Comparison of ENCODE assay signal across 11 cellular contexts in the genomic region with DNA sequence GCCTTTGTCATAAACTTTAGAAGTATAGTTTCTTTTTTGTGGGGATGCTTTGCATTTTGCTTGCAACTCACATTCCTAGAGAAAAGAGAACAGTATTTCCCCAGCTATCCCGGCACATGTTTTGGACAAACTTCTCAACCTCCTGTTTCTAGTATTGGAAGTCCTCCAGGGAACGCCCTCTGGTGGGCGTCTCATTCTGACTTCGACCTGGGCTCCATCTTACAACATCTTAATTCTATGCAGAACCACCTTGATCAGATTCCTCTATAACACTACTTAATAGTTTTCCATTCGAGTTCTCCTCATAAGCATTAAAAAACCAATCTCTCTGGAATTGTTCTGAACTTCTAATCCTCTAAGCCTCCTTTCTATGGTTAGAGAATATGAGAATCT.
A peak's percentile ranks its signal among the peaks of the same experiment; 100 is the strongest.
DNase-seq lines count a peak whose midpoint lies in the region; ATAC-seq, FAIRE-seq and TF ChIP-seq lines count a peak whose summit lies in the region.
"Had no signal": no experiment of that assay in that cellular context is flagged by ENCODE, and none has a peak within 500 bp of the region (broad histone marks: within the 10 kb centered on the region; RNA-seq: fewer than 3 reads in every experiment).

No MANE protein-coding gene starts in this region.

- no peak for ATAC-seq in HG03439 (IDR thresholded peaks at IDR 0.05; ENCODE audit: unreplicated experiment)
- ATAC-seq: upper lobe of right lung had no signal

- no peak for FAIRE-seq in kidney (lab: Jason Lieb, UNC)

- H3K4me3 ChIP-seq in H7 (ENCODE audit: insufficient read depth, low read depth, low read length) (no peak overlapping the region), kidney (ENCODE audit: low read length in 2 of 2) (no peak overlapping the region)
- no peak overlapping the region for H3K4me3 ChIP-seq in effector memory CD4-positive, alpha-beta T cell (ENCODE audit: insufficient read depth, low read depth, low read length, poor library complexity, severe bottlenecking)
- H3K4me3 ChIP-seq: upper lobe of right lung had no signal

- DNase-seq in H7 (peak; percentile 32), RPMI8226 (peak; percentile 10), iPS DF 4.7 (ENCODE audit: extremely low read depth, low spot score) (peak; percentile 28), NCI-H1436 treated with DMSO at 0.1 percent for 48 hours (lab: John Stamatoyannopoulos, UW) (no peak), kidney (no peak)
- no peak for DNase-seq in effector memory CD4-positive, alpha-beta T cell
- DNase-seq: activated effector memory CD4-positive, alpha-beta T cell treated with anti-CD3 and anti-CD28 coated beads, Interleukin-2, amount 50 U/mL, for 16 hours; occipital lobe; upper lobe of right lung had no signal

- intact Hi-C loops in kidney (cut with DNase I) = no loop called here

- H3K27ac ChIP-seq in C4-2B (no peak overlapping the region), kidney (ENCODE audit: low read depth in 2 of 2, low read length in 2 of 2) (no peak overlapping the region)
- no peak overlapping the region for H3K27ac ChIP-seq in effector memory CD4-positive, alpha-beta T cell (ENCODE audit: insufficient read depth, low read length, poor library complexity, severe bottlenecking)
- H3K27ac ChIP-seq: upper lobe of right lung had no signal

- no peaks in the 10 kb centered on the region for H3K36me3 ChIP-seq in H7 (replicated peaks; ENCODE audit: control insufficient read depth, insufficient read depth, low read length)
- H3K36me3 ChIP-seq in effector memory CD4-positive, alpha-beta T cell (ENCODE audit: control insufficient read depth, insufficient read depth, low read length) = no peaks in the 10 kb centered on the region
- no peaks in the 10 kb centered on the region for H3K36me3 ChIP-seq in kidney (ENCODE audit: control insufficient read depth in 1 of 2, insufficient read depth in 2 of 2, low read length in 2 of 2)
- H3K36me3 ChIP-seq: upper lobe of right lung had no signal

- H3K27me3 ChIP-seq in H7 (ENCODE audit: control insufficient read depth, insufficient read depth, low read length) = no peaks in the 10 kb centered on the region
- H3K27me3 ChIP-seq in effector memory CD4-positive, alpha-beta T cell (replicated peaks; ENCODE audit: control insufficient read depth, insufficient read depth, low read length, poor library complexity, severe bottlenecking) = no peaks in the 10 kb centered on the region
- H3K27me3 ChIP-seq: upper lobe of right lung had no signal

- TF ChIP-seq CTCF in C4-2B (conservative IDR thresholded peaks at IDR 0.05) = 0 out of 2 replicates have a peak, but pooled peaks have one; percentile 19
- no peak for TF ChIP-seq CTCF in kidney (IDR thresholded peaks at IDR 0.05; ENCODE audit: borderline replicate concordance, extremely low read depth, insufficient read depth)

- no peaks in the 10 kb centered on the region for H3K4me1 ChIP-seq in effector memory CD4-positive, alpha-beta T cell (ENCODE audit: control insufficient read depth, insufficient read depth, low read length, poor library complexity, severe bottlenecking)
- H3K4me1 ChIP-seq in kidney (ENCODE audit: control insufficient read depth in 1 of 2, insufficient read depth in 1 of 2, low read depth in 1 of 2, low read length in 2 of 2) = peaks cover 4 to 11% of the 10 kb centered on the region in 2 donors
- H3K4me1 ChIP-seq: upper lobe of right lung had no signal

- H3K9ac ChIP-seq in kidney (ENCODE audit: low read length in 2 of 2) = no peak overlapping the region

- H3K9me3 ChIP-seq in effector memory CD4-positive, alpha-beta T cell (ENCODE audit: control insufficient read depth, low read length) = no peaks in the 10 kb centered on the region
- H3K9me3 ChIP-seq in kidney (ENCODE audit: control insufficient read depth in 1 of 2, low read length in 2 of 2) = no peaks in the 10 kb centered on the region
- H3K9me3 ChIP-seq: upper lobe of right lung had no signal

Comparison
In these comparisons a context has a peak if more than half of its experiments do, and no peak if none do; other contexts are left out.
1. DNase-seq: peak in H7 (single experiment), RPMI8226 (single experiment) and iPS DF 4.7 (single experiment); none in NCI-H1436 treated with DMSO at 0.1 percent for 48 hours (single experiment), effector memory CD4-positive, alpha-beta T cell (0 of 3) and kidney (single experiment).